In the genomic region with DNA sequence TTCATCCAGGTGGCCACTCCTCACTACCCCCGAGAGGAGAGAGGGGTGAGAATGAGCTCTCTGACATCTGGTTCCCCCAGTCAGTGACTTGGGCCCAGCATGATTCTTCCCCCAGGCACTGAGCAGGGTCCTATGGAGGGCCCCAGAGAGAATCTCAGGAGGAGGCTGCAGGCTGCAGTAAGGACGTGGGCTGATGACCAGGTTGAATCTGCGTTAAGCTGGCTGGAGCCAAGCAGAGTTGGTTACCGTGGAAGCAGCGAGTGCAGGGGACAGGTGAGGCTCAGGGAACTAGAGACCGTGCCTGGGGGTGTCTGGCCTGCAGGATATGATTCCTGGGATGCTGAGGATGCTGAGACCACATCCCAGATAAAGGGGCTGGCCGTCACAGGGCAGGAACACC, we compare ENCODE assay signal across 9 cellular contexts.
"Had no signal": no experiment of that assay in that cellular context is flagged by ENCODE, and none has a peak within 500 bp of the region (broad histone marks: within the 10 kb centered on the region; RNA-seq: fewer than 3 reads in every experiment).

No MANE protein-coding gene starts in this region.

- H3K36me3 ChIP-seq: HAP-1 had no signal

- H3K27ac ChIP-seq: HL-60 had no signal

- H3K4me3 ChIP-seq: GM23338, HAP-1, K562 had no signal

- ATAC-seq: GM23338, HCT116, K562 had no signal

- H3K4me1 ChIP-seq: HAP-1 had no signal

- DNase-seq: H7, HFFc6, IMR-90, KG1 had no signal

- H3K9me3 ChIP-seq: HAP-1 had no signal
